In the genomic region with DNA sequence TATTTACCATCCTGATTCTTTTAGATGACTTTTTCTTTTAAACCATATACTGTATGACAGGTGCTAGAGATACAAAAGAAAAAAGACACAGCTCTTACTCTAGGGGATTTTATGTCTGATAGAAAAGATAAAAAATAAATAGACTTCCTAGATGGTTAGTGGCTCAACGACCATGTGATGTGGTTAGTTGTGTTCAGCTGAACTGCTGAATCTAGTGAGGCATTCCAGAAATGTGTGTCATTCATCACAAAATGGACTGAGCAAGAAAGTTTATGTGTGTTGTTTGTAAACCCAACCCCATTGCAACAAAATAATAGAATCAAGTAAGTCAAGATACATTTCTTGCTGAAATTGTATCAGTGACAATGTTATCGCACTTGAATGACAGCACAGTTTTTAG, we compare ENCODE assay signal across 1 cellular context.
TF ChIP-seq lines count a peak whose summit lies in the region.

No MANE protein-coding gene starts in this region.

TF ChIP-seq in IMR-90, 13 proteins besides CTCF, POLR2A, EP300 and RAD21 (continued from another document):
- no peak for TF ChIP-seq FOS (IDR thresholded peaks at IDR 0.05; ENCODE audit: low read depth, low read length)
- no peak for TF ChIP-seq NFE2L2 (IDR thresholded peaks at IDR 0.05; ENCODE audit: low read depth, low read length)
- no peak for TF ChIP-seq SMC3 (IDR thresholded peaks at IDR 0.05; ENCODE audit: low read depth, low read length)
- TF ChIP-seq CHD1 (IDR thresholded peaks at IDR 0.05; ENCODE audit: low read depth, low read length) = no peak
- no peak for TF ChIP-seq MAFK (IDR thresholded peaks at IDR 0.05; ENCODE audit: low read depth, low read length)
- TF ChIP-seq MAZ (IDR thresholded peaks at IDR 0.05; ENCODE audit: borderline replicate concordance, low read depth, low read length) = no peak
- TF ChIP-seq RCOR1 (IDR thresholded peaks at IDR 0.05; ENCODE audit: insufficient replicate concordance, low read length) = no peak
- TF ChIP-seq MXI1 (IDR thresholded peaks at IDR 0.05; ENCODE audit: borderline replicate concordance, low read depth, low read length) = no peak
